27 cellular contexts compared by ENCODE assay signal in genomic region chrX:31547416-31547815, GRCh38.
"Had no signal": no experiment of that assay in that cellular context is flagged by ENCODE, and none has a peak within 500 bp of the region (broad histone marks: within the 10 kb centered on the region; RNA-seq: fewer than 3 reads in every experiment).

No MANE protein-coding gene starts in this region.

- H3K4me1 ChIP-seq: adrenal gland, ascending aorta, esophagus muscularis mucosa, left ventricle myocardium inferior, neural progenitor cell, right atrium auricular region, uterus had no signal

- H3K4me3 Mint-ChIP-seq: activated CD4-positive, alpha-beta T cell treated with anti-CD3 and anti-CD28 coated beads, Interleukin-2, amount 10 ng/mL, durations not matched to agents 7 days and 5 days; activated CD8-positive, alpha-beta T cell treated with anti-CD3 and anti-CD28 coated beads for 36 hours; activated T-helper 1 cell treated with anti-CD3 and anti-CD28 coated beads, Interleukin-12 subunit alpha, Interleukin-12 subunit beta, Interleukin-2, Interleukin-4 antibody, amounts not matched to agents 30 ng/mL and 10 ng/mL and 1 ng/mL, durations not matched to agents 14 hours and 24 hours and 36 hours; naive thymus-derived CD8-positive, alpha-beta T cell; neural progenitor cell had no signal

- ATAC-seq: activated CD8-positive, alpha-beta T cell treated with anti-CD3 and anti-CD28 coated beads for 36 hours; activated naive CD4-positive, alpha-beta T cell treated with anti-CD3 and anti-CD28 coated beads, Interleukin-2, amount 50 U/mL, for 72 hours; naive thymus-derived CD8-positive, alpha-beta T cell; stimulated activated naive CD8-positive, alpha-beta T cell treated with anti-CD3 and anti-CD28 coated beads, Interleukin-15, Interleukin-2, amounts not matched to agents 100 U/mL and 50 U/mL, for 24 hours had no signal

- H3K27ac Mint-ChIP-seq: activated CD4-positive, alpha-beta T cell treated with anti-CD3 and anti-CD28 coated beads, Interleukin-2, amount 10 ng/mL, durations not matched to agents 7 days and 5 days; activated CD8-positive, alpha-beta T cell treated with anti-CD3 and anti-CD28 coated beads for 36 hours; activated naive CD4-positive, alpha-beta T cell treated with anti-CD3 and anti-CD28 coated beads, Interleukin-2, amount 50 U/mL, for 72 hours; activated T-helper 1 cell treated with anti-CD3 and anti-CD28 coated beads, Interleukin-12 subunit alpha, Interleukin-12 subunit beta, Interleukin-2, Interleukin-4 antibody, amounts not matched to agents 30 ng/mL and 10 ng/mL and 1 ng/mL, durations not matched to agents 14 hours and 24 hours and 36 hours; naive thymus-derived CD8-positive, alpha-beta T cell; neural progenitor cell; progenitor cell of endocrine pancreas had no signal

- H3K9me3 Mint-ChIP-seq: activated CD4-positive, alpha-beta T cell treated with anti-CD3 and anti-CD28 coated beads, Interleukin-2, amount 10 ng/mL, durations not matched to agents 7 days and 5 days; activated CD8-positive, alpha-beta T cell treated with anti-CD3 and anti-CD28 coated beads for 36 hours; activated T-helper 1 cell treated with anti-CD3 and anti-CD28 coated beads, Interleukin-12 subunit alpha, Interleukin-12 subunit beta, Interleukin-2, Interleukin-4 antibody, amounts not matched to agents 30 ng/mL and 10 ng/mL and 1 ng/mL, durations not matched to agents 14 hours and 24 hours and 36 hours had no signal

- H3K9me3 ChIP-seq: adrenal gland, ascending aorta, esophagus muscularis mucosa, left ventricle myocardium inferior, right atrium auricular region, tibial artery, uterus had no signal

- DNase-seq: activated CD4-positive, alpha-beta T cell treated with anti-CD3 and anti-CD28 coated beads, Interleukin-2, amount 10 ng/mL, durations not matched to agents 7 days and 5 days; activated CD4-positive, CD25-positive, alpha-beta regulatory T cell treated with anti-CD3 and anti-CD28 coated beads, Interleukin-2, amount 50 U/mL, for 72 hours; activated CD8-positive, alpha-beta T cell treated with anti-CD3 and anti-CD28 coated beads for 36 hours; activated gamma-delta T cell; adrenal gland; cerebellar nuclear complex; glutamatergic neuron; hippocampal formation; kidney glomerular epithelial cell; left ventricle myocardium inferior; naive thymus-derived CD8-positive, alpha-beta T cell; stimulated activated CD4-positive, alpha-beta T cell treated with anti-CD3 and anti-CD28 coated beads, Interleukin-12 subunit alpha, Interleukin-12 subunit beta, amount 100 ng/mL, for 4 hours; stimulated activated CD4-positive, alpha-beta T cell treated with anti-CD3 and anti-CD28 coated beads, Interleukin-4, amount 100 ng/mL, for 4 hours; stimulated activated naive CD8-positive, alpha-beta T cell treated with anti-CD3 and anti-CD28 coated beads, Interleukin-15, Interleukin-2, amounts not matched to agents 100 U/mL and 50 U/mL, for 24 hours; substantia nigra; T-helper 1 cell; tibial artery; uterus; WERI-Rb-1 had no signal

- H3K4me3 ChIP-seq: adrenal gland, ascending aorta, coronary artery, esophagus muscularis mucosa, left ventricle myocardium inferior, neural progenitor cell, right atrium auricular region, tibial artery, uterus had no signal

- H3K4me1 Mint-ChIP-seq: activated CD4-positive, alpha-beta T cell treated with anti-CD3 and anti-CD28 coated beads, Interleukin-2, amount 10 ng/mL, durations not matched to agents 7 days and 5 days; naive thymus-derived CD8-positive, alpha-beta T cell had no signal

- H3K36me3 Mint-ChIP-seq: activated naive CD4-positive, alpha-beta T cell treated with anti-CD3 and anti-CD28 coated beads, Interleukin-2, amount 50 U/mL, for 72 hours; naive thymus-derived CD8-positive, alpha-beta T cell; neural progenitor cell had no signal

- H3K27me3 ChIP-seq: adrenal gland, ascending aorta, esophagus muscularis mucosa, neural progenitor cell, right atrium auricular region, tibial artery, uterus had no signal

- H3K27me3 Mint-ChIP-seq: activated CD4-positive, alpha-beta T cell treated with anti-CD3 and anti-CD28 coated beads, Interleukin-2, amount 10 ng/mL, durations not matched to agents 7 days and 5 days; activated CD8-positive, alpha-beta T cell treated with anti-CD3 and anti-CD28 coated beads for 36 hours; progenitor cell of endocrine pancreas had no signal

- H3K36me3 ChIP-seq: adrenal gland, ascending aorta, esophagus muscularis mucosa, left ventricle myocardium inferior, neural progenitor cell, right atrium auricular region, tibial artery, uterus, WERI-Rb-1 had no signal
